ENCODE assay signal across 1 cellular context in genomic region chr16:22190169-22191088, GRCh38.
TF ChIP-seq lines count a peak whose summit lies in the region.

No MANE protein-coding gene starts in this region.

TF ChIP-seq in HepG2, 621 proteins besides CTCF, POLR2A, EP300 and RAD21 (continued from another document and continues in another):
- peak; percentile 88 for TF ChIP-seq ZNF318 (CRISPR knock-in tag; IDR thresholded peaks at IDR 0.05)
- 0 out of 2 replicates have a peak, but pooled peaks have one; percentile 27 for TF ChIP-seq HNF4G (IDR thresholded peaks at IDR 0.05; ENCODE audit: borderline replicate concordance, low read depth, low read length)
- peak; percentile 87 for TF ChIP-seq HNF4G (CRISPR knock-in tag; IDR thresholded peaks at IDR 0.05; ENCODE audit: borderline replicate concordance, low read depth)
- TF ChIP-seq PAXIP1 (CRISPR knock-in tag; conservative IDR thresholded peaks at IDR 0.05), result peak; percentile 48
- peak; percentile 51; the same call in 1 of the 2 replicates for TF ChIP-seq AHR (CRISPR knock-in tag; IDR thresholded peaks at IDR 0.05)
- TF ChIP-seq ZNF264 (CRISPR knock-in tag; IDR thresholded peaks at IDR 0.05), result 0 out of 2 replicates have a peak, but pooled peaks have one; percentile 35
- no peak for TF ChIP-seq RBM22 (optimal IDR thresholded peaks at IDR 0.05; ENCODE audit: low read length)
- 0 out of 2 replicates have a peak, but pooled peaks have one; percentile 66 for TF ChIP-seq ADNP (CRISPR knock-in tag; IDR thresholded peaks at IDR 0.05)
- no peak for TF ChIP-seq NR3C1 (CRISPR knock-in tag; IDR thresholded peaks at IDR 0.05)
- TF ChIP-seq HOXA3 (CRISPR knock-in tag; IDR thresholded peaks at IDR 0.05), result peak; percentile 88
- peak; percentile 94 for TF ChIP-seq ZFP91 (CRISPR knock-in tag; IDR thresholded peaks at IDR 0.05; ENCODE audit: borderline replicate concordance)
- TF ChIP-seq ZNF709 (CRISPR knock-in tag; IDR thresholded peaks at IDR 0.05), result peak; percentile 97
- no peak for TF ChIP-seq SMAD9 (CRISPR knock-in tag; IDR thresholded peaks at IDR 0.05)
- TF ChIP-seq YEATS4 (CRISPR knock-in tag; IDR thresholded peaks at IDR 0.05; ENCODE audit: borderline replicate concordance), result peak; percentile 95
- no peak for TF ChIP-seq ZBTB2 (CRISPR knock-in tag; IDR thresholded peaks at IDR 0.05; ENCODE audit: low read depth)
- no peak for TF ChIP-seq ZNF17 (CRISPR knock-in tag; IDR thresholded peaks at IDR 0.05)
- TF ChIP-seq RXRB (CRISPR knock-in tag; IDR thresholded peaks at IDR 0.05; ENCODE audit: borderline replicate concordance), result peak; percentile 57; the same call in 1 of the 2 replicates
- 0 out of 2 replicates have a peak, but pooled peaks have one; percentile 20 for TF ChIP-seq MIER2 (CRISPR knock-in tag; IDR thresholded peaks at IDR 0.05)
- no peak for TF ChIP-seq SCMH1 (CRISPR knock-in tag; IDR thresholded peaks at IDR 0.05; ENCODE audit: borderline replicate concordance)
- no peak for TF ChIP-seq ZNF558 (CRISPR knock-in tag; IDR thresholded peaks at IDR 0.05; ENCODE audit: borderline replicate concordance)
- TF ChIP-seq ZNF768 (CRISPR knock-in tag; IDR thresholded peaks at IDR 0.05), result peak; percentile 86; the same call in 1 of the 2 replicates
- no peak for TF ChIP-seq SMC3 (IDR thresholded peaks at IDR 0.05; ENCODE audit: low read length)
- peak; percentile 98 for TF ChIP-seq ZNF724P (CRISPR knock-in tag; IDR thresholded peaks at IDR 0.05; ENCODE audit: borderline replicate concordance)
- TF ChIP-seq NFE2 (CRISPR knock-in tag; IDR thresholded peaks at IDR 0.05), result no peak
- TF ChIP-seq CBX1 (IDR thresholded peaks at IDR 0.05; ENCODE audit: low read depth), result peak; percentile 94
- peak; percentile 58 for TF ChIP-seq TFE3 (CRISPR knock-in tag; IDR thresholded peaks at IDR 0.05)
- peak; percentile 72 for TF ChIP-seq MED13 (CRISPR knock-in tag; IDR thresholded peaks at IDR 0.05)
- TF ChIP-seq LBX2 (CRISPR knock-in tag; IDR thresholded peaks at IDR 0.05; ENCODE audit: borderline replicate concordance), result 0 out of 2 replicates have a peak, but pooled peaks have one; percentile 96
- no peak; the same call in 1 of the 2 replicates for TF ChIP-seq KLF11 (CRISPR knock-in tag; IDR thresholded peaks at IDR 0.05)
- no peak for TF ChIP-seq ZFP82 (CRISPR knock-in tag; IDR thresholded peaks at IDR 0.05; ENCODE audit: borderline replicate concordance)
- no peak for TF ChIP-seq RORA (CRISPR knock-in tag; IDR thresholded peaks at IDR 0.05)
- no peak for TF ChIP-seq TP53 (CRISPR knock-in tag; conservative IDR thresholded peaks at IDR 0.05)
- TF ChIP-seq ZHX1 (CRISPR knock-in tag; IDR thresholded peaks at IDR 0.05; ENCODE audit: low read depth), result peak; percentile 71
- TF ChIP-seq E2F5 (CRISPR knock-in tag; conservative IDR thresholded peaks at IDR 0.05), result peak; percentile 32; the same call in 1 of the 2 replicates
- TF ChIP-seq ZNF619 (CRISPR knock-in tag; IDR thresholded peaks at IDR 0.05), result peak; percentile 99
- TF ChIP-seq RAD51 (IDR thresholded peaks at IDR 0.05; ENCODE audit: borderline replicate concordance), result peak; percentile 14; the same call in 1 of the 2 replicates
